Comparison of ENCODE assay signal across 1 cellular context in the genomic region with DNA sequence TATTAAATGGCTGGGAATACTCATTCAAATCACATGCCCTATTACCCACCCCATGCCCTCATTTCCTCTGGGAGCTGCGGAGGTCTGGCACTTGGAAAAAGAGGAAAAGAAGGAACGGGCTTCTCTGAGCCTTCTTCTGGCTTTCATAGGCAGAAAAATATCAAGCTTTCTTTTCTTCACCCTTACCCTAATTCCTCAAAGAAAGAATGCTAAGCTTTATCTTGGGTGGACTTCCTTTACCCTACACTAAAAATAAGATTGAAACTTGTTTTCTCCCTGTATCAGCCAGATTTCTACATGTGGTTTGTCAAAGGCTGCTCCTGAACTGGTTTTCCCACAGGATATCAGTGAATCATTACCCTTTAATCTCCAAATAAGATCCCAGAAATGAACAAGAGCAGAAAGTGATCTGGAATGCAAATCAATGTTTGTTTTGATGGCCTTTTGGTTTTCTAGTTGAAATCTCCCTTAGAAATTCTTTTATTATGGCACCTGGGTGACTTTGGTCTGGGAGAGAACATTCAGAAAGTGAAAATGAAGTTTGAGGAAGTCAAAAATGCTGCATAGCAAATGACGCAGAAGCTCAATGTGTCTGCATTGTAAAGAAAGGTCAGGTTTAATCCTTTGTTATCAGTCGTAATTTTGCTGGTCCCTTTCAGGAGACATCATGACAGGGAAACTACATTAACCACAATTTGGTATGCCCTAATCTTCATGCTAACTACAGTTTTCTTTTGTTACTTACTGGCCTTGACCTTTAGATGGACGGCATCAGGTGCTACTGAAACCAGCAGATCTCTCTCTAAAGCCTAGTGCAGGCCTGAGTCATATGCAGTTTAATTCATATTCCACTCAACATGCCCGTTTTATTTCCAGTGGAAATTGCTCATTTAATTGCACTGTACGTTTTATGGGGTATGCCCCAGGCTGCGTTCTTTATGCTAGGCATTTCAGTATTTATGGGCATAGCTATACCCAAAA.
TF ChIP-seq lines count a peak whose summit lies in the region.

No MANE protein-coding gene starts in this region.

TF ChIP-seq in H1, 55 proteins besides CTCF, POLR2A, EP300 and RAD21:
- TF ChIP-seq CBX5 (IDR thresholded peaks at IDR 0.05; ENCODE audit: low read depth, low read length) (no peak), CREB1 (IDR thresholded peaks at IDR 0.05) (no peak), CEBPB (IDR thresholded peaks at IDR 0.05; ENCODE audit: low read depth, low read length) (no peak), SP4 (IDR thresholded peaks at IDR 0.05; ENCODE audit: low read length) (no peak), TAF1 (IDR thresholded peaks at IDR 0.05; ENCODE audit: low read depth, low read length) (no peak), CBX8 (IDR thresholded peaks at IDR 0.05; ENCODE audit: borderline replicate concordance, low read depth, low read length) (no peak), RXRA (IDR thresholded peaks at IDR 0.05; ENCODE audit: insufficient read depth, low read depth, low read length) (no peak), ATF2 (IDR thresholded peaks at IDR 0.05; ENCODE audit: low read length) (no peak), POLR2AphosphoS5 (IDR thresholded peaks at IDR 0.05; ENCODE audit: low read depth, low read length) (no peak), ZNF274 (IDR thresholded peaks at IDR 0.05; ENCODE audit: borderline replicate concordance, extremely low read depth, low read length) (no peak), KDM4A (IDR thresholded peaks at IDR 0.05; ENCODE audit: low read depth, low read length, severe bottlenecking) (no peak), GABPA (IDR thresholded peaks at IDR 0.05; ENCODE audit: borderline replicate concordance, insufficient read depth, low read length) (no peak), CTBP2 (IDR thresholded peaks at IDR 0.05; ENCODE audit: borderline replicate concordance, insufficient read depth, insufficient read length, low read length) (no peak), MAX (IDR thresholded peaks at IDR 0.05) (no peak)
- TF ChIP-seq, protein P1, sequence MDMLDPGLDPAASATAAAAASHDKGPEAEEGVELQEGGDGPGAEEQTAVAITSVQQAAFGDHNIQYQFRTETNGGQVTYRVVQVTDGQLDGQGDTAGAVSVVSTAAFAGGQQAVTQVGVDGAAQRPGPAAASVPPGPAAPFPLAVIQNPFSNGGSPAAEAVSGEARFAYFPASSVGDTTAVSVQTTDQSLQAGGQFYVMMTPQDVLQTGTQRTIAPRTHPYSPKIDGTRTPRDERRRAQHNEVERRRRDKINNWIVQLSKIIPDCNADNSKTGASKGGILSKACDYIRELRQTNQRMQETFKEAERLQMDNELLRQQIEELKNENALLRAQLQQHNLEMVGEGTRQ (IDR thresholded peaks at IDR 0.05; ENCODE audit: low read length): no peak
